ENCODE assay signal across 11 cellular contexts in the genomic region with DNA sequence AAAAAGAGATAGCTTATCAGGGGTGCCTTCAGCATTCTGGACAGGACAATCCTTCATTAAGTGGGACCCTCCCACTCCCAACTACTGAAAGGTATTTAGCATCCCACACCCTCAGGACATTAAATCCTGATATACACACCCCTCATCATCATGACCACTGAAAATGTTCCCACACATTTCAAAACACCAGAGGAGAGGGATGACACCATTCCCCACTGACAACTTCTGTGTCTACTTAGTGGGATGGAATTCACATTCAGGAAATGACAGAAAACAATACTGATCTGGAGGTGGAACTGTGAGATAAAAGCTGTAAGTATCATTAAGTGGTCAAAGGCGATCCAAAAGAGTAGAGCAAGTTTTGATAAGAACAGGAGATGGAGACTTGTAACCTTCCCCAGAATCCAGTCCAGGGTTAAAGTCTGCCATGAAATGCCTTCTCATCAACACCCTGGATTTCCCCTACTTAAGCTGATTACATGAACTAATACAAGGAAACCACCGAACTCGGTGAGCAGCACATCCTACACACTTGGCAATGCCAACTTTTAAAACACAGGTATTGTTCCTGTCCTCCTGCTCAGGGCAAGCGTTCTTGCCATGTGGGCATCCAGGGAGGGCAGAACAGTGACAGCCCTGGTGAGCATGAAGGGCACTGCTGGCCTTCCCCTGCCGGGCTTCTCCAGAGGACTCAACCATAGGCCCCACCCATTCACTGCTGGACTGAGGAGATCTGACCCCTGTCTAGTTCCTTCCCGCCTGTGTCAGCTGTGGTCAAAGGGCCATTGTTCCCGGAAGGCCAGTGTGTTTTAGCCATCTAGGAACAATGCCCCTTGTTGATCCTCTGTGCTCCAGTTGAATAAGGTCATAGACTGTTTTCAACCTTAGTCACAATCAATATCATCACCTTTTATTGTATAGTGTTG.
A peak's percentile ranks its signal among the peaks of the same experiment; 100 is the strongest.
DNase-seq lines count a peak whose midpoint lies in the region; ATAC-seq and TF ChIP-seq lines count a peak whose summit lies in the region.
"Had no signal": no experiment of that assay in that cellular context is flagged by ENCODE, and none has a peak within 500 bp of the region (broad histone marks: within the 10 kb centered on the region; RNA-seq: fewer than 3 reads in every experiment).

No MANE protein-coding gene starts in this region.

- DNase-seq in Right ventricle myocardium superior (no peak), cardiac septum (ENCODE audit: low spot score) (no peak), SK-MEL-5 (ENCODE audit: low read depth, low spot score) (peak; percentile 84), heart right ventricle (no peak), esophagus squamous epithelium (lab: John Stamatoyannopoulos, UW) (no peak), WTC11 (ENCODE audit: low spot score) (no peak), WERI-Rb-1 (no peak)
- DNase-seq: CD4-positive, alpha-beta T cell; upper lobe of left lung had no signal

- H3K27me3 Mint-ChIP-seq in WTC11 (ENCODE audit: low read depth), result no peaks in the 10 kb centered on the region
- H3K27me3 Mint-ChIP-seq: CD4-positive, alpha-beta T cell had no signal

- H3K27ac Mint-ChIP-seq in WTC11, result no peak overlapping the region
- H3K27ac Mint-ChIP-seq: CD4-positive, alpha-beta T cell; nephron had no signal

- intact Hi-C loops in Right ventricle myocardium superior (cut with DNase I), result no loop called here
- intact Hi-C loops in cardiac septum (cut with DNase I), result no loop called here
- intact Hi-C loops in heart right ventricle (cut with DNase I), result no loop called here
- intact Hi-C loops in esophagus squamous epithelium (cut with DNase I), result no loop called here

- CTCF ChIA-PET in WTC11 (lab: Charles Lee), result interaction anchor here (0.7 kb wide), 1 partner anchor 218 kb away, joined by 3 read pairs; no protein-coding TSS in a partner anchor

- peak; percentile 48 for ATAC-seq in Right ventricle myocardium superior (ENCODE audit: poor library complexity)
- peak in 7 of 8 donors; percentile 16 to 84 (median 74) for ATAC-seq in heart right ventricle
- ATAC-seq in WTC11, result no peak

- no peak for TF ChIP-seq POLR2A in esophagus squamous epithelium (IDR thresholded peaks at IDR 0.05)

- H3K27ac ChIP-seq in heart right ventricle (peak overlapping the region in 3 of 10 donors; percentile 29 to 70 (median 45)), temporal lobe (ENCODE audit: low read depth, low read length) (peak overlapping the region; percentile 95), esophagus squamous epithelium (peak overlapping the region in 1 of 4 donors; percentile 56), WERI-Rb-1 (no peak overlapping the region)
- H3K27ac ChIP-seq: upper lobe of left lung had no signal

- no peaks in the 10 kb centered on the region for H3K36me3 ChIP-seq in heart right ventricle
- no peaks in the 10 kb centered on the region for H3K36me3 ChIP-seq in esophagus squamous epithelium
- no peaks in the 10 kb centered on the region for H3K36me3 ChIP-seq in WERI-Rb-1
- H3K36me3 ChIP-seq: upper lobe of left lung had no signal

- POLR2A ChIA-PET in WTC11 (lab: Charles Lee), result interaction anchor here (0.7 kb wide), 1 partner anchor 55 kb away, joined by 5 read pairs; no protein-coding TSS in a partner anchor

- H3K27me3 ChIP-seq in heart right ventricle (no peaks in the 10 kb centered on the region), esophagus squamous epithelium (no peaks in the 10 kb centered on the region), WERI-Rb-1 (ENCODE audit: insufficient read depth, low read depth, severe bottlenecking) (no peaks in the 10 kb centered on the region)
- H3K27me3 ChIP-seq: upper lobe of left lung had no signal

- H3K4me3 ChIP-seq in heart right ventricle (no peak overlapping the region), esophagus squamous epithelium (no peak overlapping the region), WERI-Rb-1 (ENCODE audit: low read depth, low read length) (no peak overlapping the region)
- H3K4me3 ChIP-seq: upper lobe of left lung had no signal

- 44% methylated on average over 7 of the region's 7 CpGs for WGBS in heart right ventricle, 2 donors
- 49 to 51% methylated on average over 5 to 6 of the region's 7 CpGs for WGBS in esophagus squamous epithelium, 2 donors

- in situ Hi-C loops in SK-MEL-5 (cut with HindIII; ENCODE audit: low pct_unique_long_range_greater_than_20kb, low sequenced_read_pairs), result no loop called here

- H3K4me1 ChIP-seq in heart right ventricle (peaks cover 8 to 54% (median 30%) of the 10 kb centered on the region in 9 donors), esophagus squamous epithelium (peaks cover 4 to 37% (median 17%) of the 10 kb centered on the region in 3 donors)

- H3K36me3 Mint-ChIP-seq in WTC11, result no peaks in the 10 kb centered on the region

- H3K4me1 Mint-ChIP-seq in WTC11, result peaks cover 9% of the 10 kb centered on the region
- H3K4me1 Mint-ChIP-seq: nephron had no signal

- TF ChIP-seq CTCF in heart right ventricle (IDR thresholded peaks at IDR 0.05), result no peak
- no peak for TF ChIP-seq CTCF in esophagus squamous epithelium (IDR thresholded peaks at IDR 0.05)
- TF ChIP-seq CTCF in WTC11 (IDR thresholded peaks at IDR 0.05), result no peak
- no peak for TF ChIP-seq CTCF in WERI-Rb-1 (IDR thresholded peaks at IDR 0.05; ENCODE audit: low read depth, low read length)

- H3K9me3 ChIP-seq in heart right ventricle, result no peaks in the 10 kb centered on the region
- H3K9me3 ChIP-seq in esophagus squamous epithelium, result no peaks in the 10 kb centered on the region
- no peaks in the 10 kb centered on the region for H3K9me3 ChIP-seq in WERI-Rb-1 (ENCODE audit: severe bottlenecking)
- H3K9me3 ChIP-seq: upper lobe of left lung had no signal

- H3K9me3 Mint-ChIP-seq in WTC11, result no peaks in the 10 kb centered on the region
- H3K9me3 Mint-ChIP-seq: CD4-positive, alpha-beta T cell; nephron had no signal

- no peak overlapping the region for H3K4me3 Mint-ChIP-seq in WTC11
- H3K4me3 Mint-ChIP-seq: CD4-positive, alpha-beta T cell; nephron had no signal

TF ChIP-seq in WTC11, 78 proteins besides CTCF, POLR2A, EP300 and RAD21:
- TF ChIP-seq SMAD4 (CRISPR knock-in tag; IDR thresholded peaks at IDR 0.05) (no peak), PRRX2 (CRISPR knock-in tag; IDR thresholded peaks at IDR 0.05) (no peak), ZNF317 (CRISPR knock-in tag; IDR thresholded peaks at IDR 0.05; ENCODE audit: borderline replicate concordance, low read depth) (no peak), KAT7 (CRISPR knock-in tag; IDR thresholded peaks at IDR 0.05; ENCODE audit: borderline replicate concordance) (no peak), MXD4 (CRISPR knock-in tag; IDR thresholded peaks at IDR 0.05; ENCODE audit: borderline replicate concordance) (no peak), MYBL2 (CRISPR knock-in tag; IDR thresholded peaks at IDR 0.05) (no peak), ZNF416 (CRISPR knock-in tag; IDR thresholded peaks at IDR 0.05) (no peak), TCF7 (CRISPR knock-in tag; IDR thresholded peaks at IDR 0.05; ENCODE audit: low read depth) (no peak), ZNF263 (CRISPR knock-in tag; IDR thresholded peaks at IDR 0.05; ENCODE audit: low read depth) (no peak), SP1 (CRISPR knock-in tag; conservative IDR thresholded peaks at IDR 0.05) (no peak), CREM (CRISPR knock-in tag; IDR thresholded peaks at IDR 0.05) (no peak), ATF1 (CRISPR knock-in tag; IDR thresholded peaks at IDR 0.05) (no peak), ELF4 (CRISPR knock-in tag; IDR thresholded peaks at IDR 0.05; ENCODE audit: low read depth) (no peak), CREB1 (CRISPR knock-in tag; IDR thresholded peaks at IDR 0.05) (no peak)
- TF ChIP-seq, protein P1, sequence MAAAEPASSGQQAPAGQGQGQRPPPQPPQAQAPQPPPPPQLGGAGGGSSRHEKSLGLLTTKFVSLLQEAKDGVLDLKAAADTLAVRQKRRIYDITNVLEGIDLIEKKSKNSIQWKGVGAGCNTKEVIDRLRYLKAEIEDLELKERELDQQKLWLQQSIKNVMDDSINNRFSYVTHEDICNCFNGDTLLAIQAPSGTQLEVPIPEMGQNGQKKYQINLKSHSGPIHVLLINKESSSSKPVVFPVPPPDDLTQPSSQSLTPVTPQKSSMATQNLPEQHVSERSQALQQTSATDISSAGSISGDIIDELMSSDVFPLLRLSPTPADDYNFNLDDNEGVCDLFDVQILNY (CRISPR knock-in tag; IDR thresholded peaks at IDR 0.05), result no peak
- TF ChIP-seq, protein P2, sequence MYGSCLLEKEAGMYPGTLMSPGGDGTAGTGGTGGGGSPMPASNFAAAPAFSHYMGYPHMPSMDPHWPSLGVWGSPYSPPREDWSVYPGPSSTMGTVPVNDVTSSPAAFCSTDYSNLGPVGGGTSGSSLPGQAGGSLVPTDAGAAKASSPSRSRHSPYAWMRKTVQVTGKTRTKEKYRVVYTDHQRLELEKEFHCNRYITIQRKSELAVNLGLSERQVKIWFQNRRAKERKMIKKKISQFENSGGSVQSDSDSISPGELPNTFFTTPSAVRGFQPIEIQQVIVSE (CRISPR knock-in tag; IDR thresholded peaks at IDR 0.05; ENCODE audit: borderline replicate concordance), result no peak
- TF ChIP-seq, protein P3, sequence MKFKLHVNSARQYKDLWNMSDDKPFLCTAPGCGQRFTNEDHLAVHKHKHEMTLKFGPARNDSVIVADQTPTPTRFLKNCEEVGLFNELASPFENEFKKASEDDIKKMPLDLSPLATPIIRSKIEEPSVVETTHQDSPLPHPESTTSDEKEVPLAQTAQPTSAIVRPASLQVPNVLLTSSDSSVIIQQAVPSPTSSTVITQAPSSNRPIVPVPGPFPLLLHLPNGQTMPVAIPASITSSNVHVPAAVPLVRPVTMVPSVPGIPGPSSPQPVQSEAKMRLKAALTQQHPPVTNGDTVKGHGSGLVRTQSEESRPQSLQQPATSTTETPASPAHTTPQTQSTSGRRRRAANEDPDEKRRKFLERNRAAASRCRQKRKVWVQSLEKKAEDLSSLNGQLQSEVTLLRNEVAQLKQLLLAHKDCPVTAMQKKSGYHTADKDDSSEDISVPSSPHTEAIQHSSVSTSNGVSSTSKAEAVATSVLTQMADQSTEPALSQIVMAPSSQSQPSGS (CRISPR knock-in tag; IDR thresholded peaks at IDR 0.05; ENCODE audit: borderline replicate concordance, low read depth), result no peak
- TF ChIP-seq, protein P4, sequence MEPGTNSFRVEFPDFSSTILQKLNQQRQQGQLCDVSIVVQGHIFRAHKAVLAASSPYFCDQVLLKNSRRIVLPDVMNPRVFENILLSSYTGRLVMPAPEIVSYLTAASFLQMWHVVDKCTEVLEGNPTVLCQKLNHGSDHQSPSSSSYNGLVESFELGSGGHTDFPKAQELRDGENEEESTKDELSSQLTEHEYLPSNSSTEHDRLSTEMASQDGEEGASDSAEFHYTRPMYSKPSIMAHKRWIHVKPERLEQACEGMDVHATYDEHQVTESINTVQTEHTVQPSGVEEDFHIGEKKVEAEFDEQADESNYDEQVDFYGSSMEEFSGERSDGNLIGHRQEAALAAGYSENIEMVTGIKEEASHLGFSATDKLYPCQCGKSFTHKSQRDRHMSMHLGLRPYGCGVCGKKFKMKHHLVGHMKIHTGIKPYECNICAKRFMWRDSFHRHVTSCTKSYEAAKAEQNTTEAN (CRISPR knock-in tag; IDR thresholded peaks at IDR 0.05), result no peak
